In the genomic region with DNA sequence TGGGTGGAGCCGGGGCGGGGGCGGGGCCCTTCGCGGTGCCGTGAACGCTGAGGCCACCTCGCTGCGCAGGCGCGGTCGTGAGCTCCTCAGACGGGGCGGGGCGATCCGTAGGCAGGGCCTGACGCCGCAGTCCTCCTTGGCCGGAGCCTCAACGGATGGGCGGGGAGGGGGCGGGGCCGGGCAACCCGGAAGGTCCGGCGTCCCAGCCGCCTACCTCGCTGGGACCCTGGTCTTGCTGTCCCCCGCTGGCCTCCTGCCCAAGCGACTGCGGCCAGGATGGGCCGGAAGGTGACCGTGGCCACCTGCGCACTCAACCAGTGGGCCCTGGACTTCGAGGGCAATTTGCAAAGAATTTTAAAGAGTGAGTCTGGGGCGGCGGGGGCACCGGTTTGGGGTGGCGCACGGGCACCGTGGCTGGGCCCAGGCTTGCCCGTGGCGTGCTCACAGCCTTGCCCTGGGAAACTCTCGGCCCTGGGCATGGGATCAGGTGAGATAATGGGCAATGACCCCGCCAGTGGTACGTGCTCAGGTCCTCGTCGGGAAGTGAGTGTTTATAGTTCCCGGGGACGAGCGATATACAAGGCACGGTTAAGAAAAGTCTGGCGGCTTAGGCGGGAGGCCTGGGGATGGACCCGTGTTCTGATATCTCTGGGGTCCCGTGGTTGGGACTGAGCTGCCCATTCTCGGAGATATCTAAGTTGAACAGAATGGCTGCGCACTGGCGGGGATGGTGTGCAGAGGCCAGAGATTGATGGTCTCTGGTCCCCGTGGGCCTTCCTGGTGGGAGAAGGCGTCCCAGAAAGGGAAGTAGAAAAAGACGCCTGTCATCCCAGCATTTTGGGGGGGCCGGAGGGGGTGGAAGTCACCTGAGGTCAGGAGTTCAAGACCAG, we compare ENCODE assay signal across 1 cellular context.
TF ChIP-seq lines count a peak whose summit lies in the region.

Gene NADSYN1 (plus strand): TSS at position 183 of the 890 bp plus-strand sequence. CDS start 94 bp downstream, at position 277.

TF ChIP-seq in HepG2, 621 proteins besides CTCF, POLR2A, EP300 and RAD21 (continued from another document and continues in another):
- TF ChIP-seq, protein P1, sequence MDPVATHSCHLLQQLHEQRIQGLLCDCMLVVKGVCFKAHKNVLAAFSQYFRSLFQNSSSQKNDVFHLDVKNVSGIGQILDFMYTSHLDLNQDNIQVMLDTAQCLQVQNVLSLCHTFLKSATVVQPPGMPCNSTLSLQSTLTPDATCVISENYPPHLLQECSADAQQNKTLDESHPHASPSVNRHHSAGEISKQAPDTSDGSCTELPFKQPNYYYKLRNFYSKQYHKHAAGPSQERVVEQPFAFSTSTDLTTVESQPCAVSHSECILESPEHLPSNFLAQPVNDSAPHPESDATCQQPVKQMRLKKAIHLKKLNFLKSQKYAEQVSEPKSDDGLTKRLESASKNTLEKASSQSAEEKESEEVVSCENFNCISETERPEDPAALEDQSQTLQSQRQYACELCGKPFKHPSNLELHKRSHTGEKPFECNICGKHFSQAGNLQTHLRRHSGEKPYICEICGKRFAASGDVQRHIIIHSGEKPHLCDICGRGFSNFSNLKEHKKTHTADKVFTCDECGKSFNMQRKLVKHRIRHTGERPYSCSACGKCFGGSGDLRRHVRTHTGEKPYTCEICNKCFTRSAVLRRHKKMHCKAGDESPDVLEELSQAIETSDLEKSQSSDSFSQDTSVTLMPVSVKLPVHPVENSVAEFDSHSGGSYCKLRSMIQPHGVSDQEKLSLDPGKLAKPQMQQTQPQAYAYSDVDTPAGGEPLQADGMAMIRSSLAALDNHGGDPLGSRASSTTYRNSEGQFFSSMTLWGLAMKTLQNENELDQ (CRISPR knock-in tag; IDR thresholded peaks at IDR 0.05; ENCODE audit: borderline replicate concordance): no peak
- TF ChIP-seq, protein P2, sequence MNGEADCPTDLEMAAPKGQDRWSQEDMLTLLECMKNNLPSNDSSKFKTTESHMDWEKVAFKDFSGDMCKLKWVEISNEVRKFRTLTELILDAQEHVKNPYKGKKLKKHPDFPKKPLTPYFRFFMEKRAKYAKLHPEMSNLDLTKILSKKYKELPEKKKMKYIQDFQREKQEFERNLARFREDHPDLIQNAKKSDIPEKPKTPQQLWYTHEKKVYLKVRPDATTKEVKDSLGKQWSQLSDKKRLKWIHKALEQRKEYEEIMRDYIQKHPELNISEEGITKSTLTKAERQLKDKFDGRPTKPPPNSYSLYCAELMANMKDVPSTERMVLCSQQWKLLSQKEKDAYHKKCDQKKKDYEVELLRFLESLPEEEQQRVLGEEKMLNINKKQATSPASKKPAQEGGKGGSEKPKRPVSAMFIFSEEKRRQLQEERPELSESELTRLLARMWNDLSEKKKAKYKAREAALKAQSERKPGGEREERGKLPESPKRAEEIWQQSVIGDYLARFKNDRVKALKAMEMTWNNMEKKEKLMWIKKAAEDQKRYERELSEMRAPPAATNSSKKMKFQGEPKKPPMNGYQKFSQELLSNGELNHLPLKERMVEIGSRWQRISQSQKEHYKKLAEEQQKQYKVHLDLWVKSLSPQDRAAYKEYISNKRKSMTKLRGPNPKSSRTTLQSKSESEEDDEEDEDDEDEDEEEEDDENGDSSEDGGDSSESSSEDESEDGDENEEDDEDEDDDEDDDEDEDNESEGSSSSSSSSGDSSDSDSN (CRISPR knock-in tag; IDR thresholded peaks at IDR 0.05): peak; percentile 63; the same call in 1 of the 2 replicates
- TF ChIP-seq ZNF180 (CRISPR knock-in tag; IDR thresholded peaks at IDR 0.05; ENCODE audit: borderline replicate concordance, low read depth) (no peak), PHF8 (CRISPR knock-in tag; IDR thresholded peaks at IDR 0.05) (peak; percentile 93), HOXA3 (CRISPR knock-in tag; IDR thresholded peaks at IDR 0.05) (peak; percentile 23; the same call in 1 of the 2 replicates), DPF2 (CRISPR knock-in tag; IDR thresholded peaks at IDR 0.05; ENCODE audit: borderline replicate concordance, low read depth) (no peak), ZNF136 (CRISPR knock-in tag; IDR thresholded peaks at IDR 0.05; ENCODE audit: low read depth) (no peak), SOX13 (IDR thresholded peaks at IDR 0.05) (no peak), SOX13 (CRISPR knock-in tag; conservative IDR thresholded peaks at IDR 0.05 in 1 of 2, IDR thresholded peaks at IDR 0.05 in 1 of 2) (no peak), ZSCAN25 (CRISPR knock-in tag; IDR thresholded peaks at IDR 0.05) (no peak; the same call in 1 of the 2 replicates), ZNF281 (CRISPR knock-in tag; IDR thresholded peaks at IDR 0.05; ENCODE audit: borderline replicate concordance) (no peak), ZNF766 (CRISPR knock-in tag; IDR thresholded peaks at IDR 0.05; ENCODE audit: borderline replicate concordance) (peak; percentile 75; the same call in 1 of the 2 replicates), CCDC6 (CRISPR knock-in tag; IDR thresholded peaks at IDR 0.05) (peak; percentile 76; the same call in 1 of the 2 replicates), HMG20B (CRISPR knock-in tag; conservative IDR thresholded peaks at IDR 0.05) (no peak), THAP11 (CRISPR knock-in tag; IDR thresholded peaks at IDR 0.05) (0 out of 2 replicates have a peak, but pooled peaks have one; percentile 40), NRL (CRISPR knock-in tag; IDR thresholded peaks at IDR 0.05; ENCODE audit: borderline replicate concordance) (no peak), ELF3 (CRISPR knock-in tag; IDR thresholded peaks at IDR 0.05) (peak; percentile 72; the same call in 1 of the 2 replicates), ZFP1 (CRISPR knock-in tag; IDR thresholded peaks at IDR 0.05) (no peak), CENPT (CRISPR knock-in tag; IDR thresholded peaks at IDR 0.05; ENCODE audit: low read depth) (no peak), ZNF660 (CRISPR knock-in tag; IDR thresholded peaks at IDR 0.05; ENCODE audit: borderline replicate concordance, low read depth) (no peak)
- TF ChIP-seq, protein P3, sequence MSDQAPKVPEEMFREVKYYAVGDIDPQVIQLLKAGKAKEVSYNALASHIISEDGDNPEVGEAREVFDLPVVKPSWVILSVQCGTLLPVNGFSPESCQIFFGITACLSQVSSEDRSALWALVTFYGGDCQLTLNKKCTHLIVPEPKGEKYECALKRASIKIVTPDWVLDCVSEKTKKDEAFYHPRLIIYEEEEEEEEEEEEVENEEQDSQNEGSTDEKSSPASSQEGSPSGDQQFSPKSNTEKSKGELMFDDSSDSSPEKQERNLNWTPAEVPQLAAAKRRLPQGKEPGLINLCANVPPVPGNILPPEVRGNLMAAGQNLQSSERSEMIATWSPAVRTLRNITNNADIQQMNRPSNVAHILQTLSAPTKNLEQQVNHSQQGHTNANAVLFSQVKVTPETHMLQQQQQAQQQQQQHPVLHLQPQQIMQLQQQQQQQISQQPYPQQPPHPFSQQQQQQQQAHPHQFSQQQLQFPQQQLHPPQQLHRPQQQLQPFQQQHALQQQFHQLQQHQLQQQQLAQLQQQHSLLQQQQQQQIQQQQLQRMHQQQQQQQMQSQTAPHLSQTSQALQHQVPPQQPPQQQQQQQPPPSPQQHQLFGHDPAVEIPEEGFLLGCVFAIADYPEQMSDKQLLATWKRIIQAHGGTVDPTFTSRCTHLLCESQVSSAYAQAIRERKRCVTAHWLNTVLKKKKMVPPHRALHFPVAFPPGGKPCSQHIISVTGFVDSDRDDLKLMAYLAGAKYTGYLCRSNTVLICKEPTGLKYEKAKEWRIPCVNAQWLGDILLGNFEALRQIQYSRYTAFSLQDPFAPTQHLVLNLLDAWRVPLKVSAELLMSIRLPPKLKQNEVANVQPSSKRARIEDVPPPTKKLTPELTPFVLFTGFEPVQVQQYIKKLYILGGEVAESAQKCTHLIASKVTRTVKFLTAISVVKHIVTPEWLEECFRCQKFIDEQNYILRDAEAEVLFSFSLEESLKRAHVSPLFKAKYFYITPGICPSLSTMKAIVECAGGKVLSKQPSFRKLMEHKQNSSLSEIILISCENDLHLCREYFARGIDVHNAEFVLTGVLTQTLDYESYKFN (CRISPR knock-in tag; conservative IDR thresholded peaks at IDR 0.05): no peak
- TF ChIP-seq, protein P4, sequence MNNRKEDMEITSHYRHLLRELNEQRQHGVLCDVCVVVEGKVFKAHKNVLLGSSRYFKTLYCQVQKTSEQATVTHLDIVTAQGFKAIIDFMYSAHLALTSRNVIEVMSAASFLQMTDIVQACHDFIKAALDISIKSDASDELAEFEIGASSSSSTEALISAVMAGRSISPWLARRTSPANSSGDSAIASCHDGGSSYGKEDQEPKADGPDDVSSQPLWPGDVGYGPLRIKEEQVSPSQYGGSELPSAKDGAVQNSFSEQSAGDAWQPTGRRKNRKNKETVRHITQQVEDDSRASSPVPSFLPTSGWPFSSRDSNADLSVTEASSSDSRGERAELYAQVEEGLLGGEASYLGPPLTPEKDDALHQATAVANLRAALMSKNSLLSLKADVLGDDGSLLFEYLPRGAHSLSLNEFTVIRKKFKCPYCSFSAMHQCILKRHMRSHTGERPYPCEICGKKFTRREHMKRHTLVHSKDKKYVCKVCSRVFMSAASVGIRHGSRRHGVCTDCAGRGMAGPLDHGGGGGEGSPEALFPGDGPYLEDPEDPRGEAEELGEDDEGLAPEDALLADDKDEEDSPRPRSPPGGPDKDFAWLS (CRISPR knock-in tag; IDR thresholded peaks at IDR 0.05; ENCODE audit: borderline replicate concordance): no peak
- TF ChIP-seq, protein P5, sequence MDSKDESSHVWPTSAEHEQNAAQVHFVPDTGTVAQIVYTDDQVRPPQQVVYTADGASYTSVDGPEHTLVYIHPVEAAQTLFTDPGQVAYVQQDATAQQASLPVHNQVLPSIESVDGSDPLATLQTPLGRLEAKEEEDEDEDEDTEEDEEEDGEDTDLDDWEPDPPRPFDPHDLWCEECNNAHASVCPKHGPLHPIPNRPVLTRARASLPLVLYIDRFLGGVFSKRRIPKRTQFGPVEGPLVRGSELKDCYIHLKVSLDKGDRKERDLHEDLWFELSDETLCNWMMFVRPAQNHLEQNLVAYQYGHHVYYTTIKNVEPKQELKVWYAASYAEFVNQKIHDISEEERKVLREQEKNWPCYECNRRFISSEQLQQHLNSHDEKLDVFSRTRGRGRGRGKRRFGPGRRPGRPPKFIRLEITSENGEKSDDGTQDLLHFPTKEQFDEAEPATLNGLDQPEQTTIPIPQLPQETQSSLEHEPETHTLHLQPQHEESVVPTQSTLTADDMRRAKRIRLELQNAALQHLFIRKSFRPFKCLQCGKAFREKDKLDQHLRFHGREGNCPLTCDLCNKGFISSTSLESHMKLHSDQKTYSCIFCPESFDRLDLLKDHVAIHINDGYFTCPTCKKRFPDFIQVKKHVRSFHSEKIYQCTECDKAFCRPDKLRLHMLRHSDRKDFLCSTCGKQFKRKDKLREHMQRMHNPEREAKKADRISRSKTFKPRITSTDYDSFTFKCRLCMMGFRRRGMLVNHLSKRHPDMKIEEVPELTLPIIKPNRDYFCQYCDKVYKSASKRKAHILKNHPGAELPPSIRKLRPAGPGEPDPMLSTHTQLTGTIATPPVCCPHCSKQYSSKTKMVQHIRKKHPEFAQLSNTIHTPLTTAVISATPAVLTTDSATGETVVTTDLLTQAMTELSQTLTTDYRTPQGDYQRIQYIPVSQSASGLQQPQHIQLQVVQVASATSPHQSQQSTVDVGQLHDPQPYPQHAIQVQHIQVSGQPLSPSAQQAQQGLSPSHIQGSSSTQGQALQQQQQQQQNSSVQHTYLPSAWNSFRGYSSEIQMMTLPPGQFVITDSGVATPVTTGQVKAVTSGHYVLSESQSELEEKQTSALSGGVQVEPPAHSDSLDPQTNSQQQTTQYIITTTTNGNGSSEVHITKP (CRISPR knock-in tag; IDR thresholded peaks at IDR 0.05; ENCODE audit: low read depth): no peak
- TF ChIP-seq, protein P6, sequence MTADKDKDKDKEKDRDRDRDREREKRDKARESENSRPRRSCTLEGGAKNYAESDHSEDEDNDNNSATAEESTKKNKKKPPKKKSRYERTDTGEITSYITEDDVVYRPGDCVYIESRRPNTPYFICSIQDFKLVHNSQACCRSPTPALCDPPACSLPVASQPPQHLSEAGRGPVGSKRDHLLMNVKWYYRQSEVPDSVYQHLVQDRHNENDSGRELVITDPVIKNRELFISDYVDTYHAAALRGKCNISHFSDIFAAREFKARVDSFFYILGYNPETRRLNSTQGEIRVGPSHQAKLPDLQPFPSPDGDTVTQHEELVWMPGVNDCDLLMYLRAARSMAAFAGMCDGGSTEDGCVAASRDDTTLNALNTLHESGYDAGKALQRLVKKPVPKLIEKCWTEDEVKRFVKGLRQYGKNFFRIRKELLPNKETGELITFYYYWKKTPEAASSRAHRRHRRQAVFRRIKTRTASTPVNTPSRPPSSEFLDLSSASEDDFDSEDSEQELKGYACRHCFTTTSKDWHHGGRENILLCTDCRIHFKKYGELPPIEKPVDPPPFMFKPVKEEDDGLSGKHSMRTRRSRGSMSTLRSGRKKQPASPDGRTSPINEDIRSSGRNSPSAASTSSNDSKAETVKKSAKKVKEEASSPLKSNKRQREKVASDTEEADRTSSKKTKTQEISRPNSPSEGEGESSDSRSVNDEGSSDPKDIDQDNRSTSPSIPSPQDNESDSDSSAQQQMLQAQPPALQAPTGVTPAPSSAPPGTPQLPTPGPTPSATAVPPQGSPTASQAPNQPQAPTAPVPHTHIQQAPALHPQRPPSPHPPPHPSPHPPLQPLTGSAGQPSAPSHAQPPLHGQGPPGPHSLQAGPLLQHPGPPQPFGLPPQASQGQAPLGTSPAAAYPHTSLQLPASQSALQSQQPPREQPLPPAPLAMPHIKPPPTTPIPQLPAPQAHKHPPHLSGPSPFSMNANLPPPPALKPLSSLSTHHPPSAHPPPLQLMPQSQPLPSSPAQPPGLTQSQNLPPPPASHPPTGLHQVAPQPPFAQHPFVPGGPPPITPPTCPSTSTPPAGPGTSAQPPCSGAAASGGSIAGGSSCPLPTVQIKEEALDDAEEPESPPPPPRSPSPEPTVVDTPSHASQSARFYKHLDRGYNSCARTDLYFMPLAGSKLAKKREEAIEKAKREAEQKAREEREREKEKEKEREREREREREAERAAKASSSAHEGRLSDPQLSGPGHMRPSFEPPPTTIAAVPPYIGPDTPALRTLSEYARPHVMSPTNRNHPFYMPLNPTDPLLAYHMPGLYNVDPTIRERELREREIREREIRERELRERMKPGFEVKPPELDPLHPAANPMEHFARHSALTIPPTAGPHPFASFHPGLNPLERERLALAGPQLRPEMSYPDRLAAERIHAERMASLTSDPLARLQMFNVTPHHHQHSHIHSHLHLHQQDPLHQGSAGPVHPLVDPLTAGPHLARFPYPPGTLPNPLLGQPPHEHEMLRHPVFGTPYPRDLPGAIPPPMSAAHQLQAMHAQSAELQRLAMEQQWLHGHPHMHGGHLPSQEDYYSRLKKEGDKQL (CRISPR knock-in tag; IDR thresholded peaks at IDR 0.05; ENCODE audit: low read depth): no peak
